In genomic region chr6:43608310-43608763, GRCh38 we compare ENCODE assay signal across 8 cellular contexts. TPM values are rescaled to one million over a fixed set of nuclear protein-coding genes. Genes with fewer than 3 reads are reported as not detected.
DNase-seq lines count a peak whose midpoint lies in the region; ATAC-seq lines count a peak whose summit lies in the region.

No MANE protein-coding gene starts in this region.

- peaks cover 2% of the 10 kb centered on the region for H3K4me1 Mint-ChIP-seq in activated naive CD4-positive, alpha-beta T cell treated with anti-CD3 and anti-CD28 coated beads for 36 hours (ENCODE audit: low read depth)

- CTCF ChIA-PET in activated naive CD4-positive, alpha-beta T cell treated with anti-CD3 and anti-CD28 coated beads for 36 hours (lab: Charles Lee) = interaction anchor here (0.6 to 2.2 kb wide), 21 partner anchors 8 to 967 kb away, joined by 3 to 31 read pairs (median 4); partner anchors contain the start of genes GTPBP2, POLH and XPO5

- H3K4me3 Mint-ChIP-seq in activated naive CD4-positive, alpha-beta T cell treated with anti-CD3 and anti-CD28 coated beads for 36 hours = no peak overlapping the region

- H3K27me3 ChIP-seq in SJCRH30 = no peaks in the 10 kb centered on the region

- H3K36me3 Mint-ChIP-seq in activated naive CD4-positive, alpha-beta T cell treated with anti-CD3 and anti-CD28 coated beads for 36 hours (ENCODE audit: low read depth) = peaks cover 38% of the 10 kb centered on the region

- no peaks in the 10 kb centered on the region for H3K27me3 Mint-ChIP-seq in activated naive CD4-positive, alpha-beta T cell treated with anti-CD3 and anti-CD28 coated beads for 36 hours (ENCODE audit: low read depth)

- no peak overlapping the region for H3K27ac Mint-ChIP-seq in activated naive CD4-positive, alpha-beta T cell treated with anti-CD3 and anti-CD28 coated beads for 36 hours

- intact Hi-C loops in activated naive CD4-positive, alpha-beta T cell treated with anti-CD3 and anti-CD28 coated beads for 36 hours (cut with micrococcal nuclease) = loop anchor here (1.0 kb wide), 1 partner anchor 471 kb away; no protein-coding TSS in a partner anchor
- intact Hi-C loops in posterior cingulate gyrus (cut with DNase I) = loop anchor here (2.0 kb wide), 1 partner anchor 470 kb away; no protein-coding TSS in a partner anchor

- no peak overlapping the region for H3K27ac ChIP-seq in SJCRH30

- DNase-seq in EH (ENCODE audit: low read depth) = peak; percentile 79
- peak; percentile 57 for DNase-seq in MV-4-11 (lab: John Stamatoyannopoulos, UW)
- DNase-seq in SJCRH30 = peak; percentile 70 to 89
- peak; percentile 75 for DNase-seq in activated naive CD4-positive, alpha-beta T cell treated with anti-CD3 and anti-CD28 coated beads for 36 hours
- DNase-seq in glomerular endothelial cell (ENCODE audit: extremely low read depth, low read depth, low spot score) = peak; percentile 68
- peak in 8 of 10 donors; percentile 38 to 91 (median 66) for DNase-seq in posterior cingulate gyrus

- peaks cover 28% of the 10 kb centered on the region for H3K36me3 ChIP-seq in SJCRH30

- H3K9me3 ChIP-seq in SJCRH30 (replicated peaks) = no peaks in the 10 kb centered on the region

- no peaks in the 10 kb centered on the region for H3K4me1 ChIP-seq in SJCRH30

- no peaks in the 10 kb centered on the region for H3K9me3 Mint-ChIP-seq in activated naive CD4-positive, alpha-beta T cell treated with anti-CD3 and anti-CD28 coated beads for 36 hours

- ATAC-seq in GM18858 (IDR thresholded peaks at IDR 0.05; ENCODE audit: unreplicated experiment) (no peak), GM21515 (IDR thresholded peaks at IDR 0.05; ENCODE audit: unreplicated experiment) (no peak)

- no peak overlapping the region for H3K4me3 ChIP-seq in SJCRH30

RNA-seq across cellular contexts. Expression of gene GTPBP2, which starts 20.7 kb away (rescaled TPM):
- total RNA-seq in SJCRH30 (2014; rRNA removed; shearing (Covaris generic)) = 43.4 and 58.1 TPM in 2 replicates
- 10 to 100 TPM; 54.5 to 57.5 TPM for total RNA-seq in activated naive CD4-positive, alpha-beta T cell treated with anti-CD3 and anti-CD28 coated beads for 36 hours
- 44.9 and 68.1 TPM in 2 replicates for total RNA-seq in glomerular endothelial cell

RNA-seq across cellular contexts. Expression of gene MAD2L1BP, which starts 27.3 kb away (rescaled TPM):
- 28.0 and 34.4 TPM in 2 replicates for total RNA-seq in SJCRH30 (2014; rRNA removed; shearing (Covaris generic))
- 10 to 100 TPM; 19.8 to 22.7 TPM for total RNA-seq in activated naive CD4-positive, alpha-beta T cell treated with anti-CD3 and anti-CD28 coated beads for 36 hours
- 33.5 and 48.7 TPM in 2 replicates for total RNA-seq in glomerular endothelial cell

RNA-seq across cellular contexts. Expression of gene POLH, which starts 32.4 kb away (rescaled TPM):
- total RNA-seq in SJCRH30 (2014; rRNA removed; shearing (Covaris generic)) = 10.3 and 12.4 TPM in 2 replicates
- total RNA-seq in activated naive CD4-positive, alpha-beta T cell treated with anti-CD3 and anti-CD28 coated beads for 36 hours = 10 to 100 TPM; 63.3 to 68.6 TPM
- total RNA-seq in glomerular endothelial cell = 26.4 and 27.6 TPM in 2 replicates

RNA-seq across cellular contexts. Expression of gene XPO5, which starts 32.5 kb away (rescaled TPM):
- 75.1 and 88.6 TPM in 2 replicates for total RNA-seq in SJCRH30 (2014; rRNA removed; shearing (Covaris generic))
- 10 to 100 TPM; 74.9 to 93.2 TPM for total RNA-seq in activated naive CD4-positive, alpha-beta T cell treated with anti-CD3 and anti-CD28 coated beads for 36 hours
- total RNA-seq in glomerular endothelial cell = 27.1 and 27.7 TPM in 2 replicates

RNA-seq across cellular contexts. Expression of gene RSPH9, which starts 36.5 kb away (rescaled TPM):
- total RNA-seq in SJCRH30 (2014; rRNA removed; shearing (Covaris generic)) = not detected in 2 replicates
- total RNA-seq in activated naive CD4-positive, alpha-beta T cell treated with anti-CD3 and anti-CD28 coated beads for 36 hours = not detected
- total RNA-seq in glomerular endothelial cell = 0.41 TPM in 1 of 2 replicates, not detected in the other
